23 cellular contexts compared by ENCODE assay signal in genomic region chr12:57323402-57323801, GRCh38.
"Had no signal": no experiment of that assay in that cellular context is flagged by ENCODE, and none has a peak within 500 bp of the region (broad histone marks: within the 10 kb centered on the region; RNA-seq: fewer than 3 reads in every experiment).

No MANE protein-coding gene starts in this region.

- H3K27ac ChIP-seq: ascending aorta had no signal

- FAIRE-seq: TTC549 had no signal

- H3K4me1 Mint-ChIP-seq: activated CD4-positive, alpha-beta memory T cell treated with anti-CD3 and anti-CD28 coated beads, Interleukin-2, amount 10 ng/mL, durations not matched to agents 7 days and 5 days; activated CD4-positive, alpha-beta T cell treated with anti-CD3 and anti-CD28 coated beads, Interleukin-2, amount 10 ng/mL, durations not matched to agents 7 days and 5 days; activated naive CD4-positive, alpha-beta T cell treated with anti-CD3 and anti-CD28 coated beads, Interleukin-2, amount 10 ng/mL, durations not matched to agents 7 days and 5 days had no signal

- H3K27me3 ChIP-seq: ascending aorta had no signal

- H3K4me1 ChIP-seq: ascending aorta had no signal

- H3K27me3 Mint-ChIP-seq: activated CD4-positive, alpha-beta memory T cell treated with anti-CD3 and anti-CD28 coated beads, Interleukin-2, amount 10 ng/mL, durations not matched to agents 7 days and 5 days; activated CD4-positive, alpha-beta T cell treated with anti-CD3 and anti-CD28 coated beads, Interleukin-2, amount 10 ng/mL, durations not matched to agents 7 days and 5 days; activated naive CD4-positive, alpha-beta T cell treated with anti-CD3 and anti-CD28 coated beads, Interleukin-2, amount 10 ng/mL, durations not matched to agents 7 days and 5 days; T-cell had no signal

- ATAC-seq: activated T-cell treated with anti-CD3 and anti-CD28 coated beads, Interleukin-2, amount 50 U/mL, for 72 hours; T-cell had no signal

- H3K9me3 Mint-ChIP-seq: activated CD4-positive, alpha-beta memory T cell treated with anti-CD3 and anti-CD28 coated beads, Interleukin-2, amount 10 ng/mL, durations not matched to agents 7 days and 5 days; activated CD4-positive, alpha-beta T cell treated with anti-CD3 and anti-CD28 coated beads, Interleukin-2, amount 10 ng/mL, durations not matched to agents 7 days and 5 days; activated naive CD4-positive, alpha-beta T cell treated with anti-CD3 and anti-CD28 coated beads, Interleukin-2, amount 10 ng/mL, durations not matched to agents 7 days and 5 days; activated T-cell treated with anti-CD3 and anti-CD28 coated beads, Interleukin-2, amount 50 U/mL, for 72 hours; activated T-helper 2 cell treated with anti-CD3 and anti-CD28 coated beads, Interferon-gamma antibody, Interleukin-2, Interleukin-4, amounts not matched to agents 10 μg/mL and 5 μg/mL and 100 μg/mL, durations not matched to agents 14 hours and 24 hours and 36 hours; T-cell had no signal

- H3K4me3 Mint-ChIP-seq: activated CD4-positive, alpha-beta memory T cell treated with anti-CD3 and anti-CD28 coated beads, Interleukin-2, amount 10 ng/mL, durations not matched to agents 7 days and 5 days; activated CD4-positive, alpha-beta T cell treated with anti-CD3 and anti-CD28 coated beads, Interleukin-2, amount 10 ng/mL, durations not matched to agents 7 days and 5 days; activated naive CD4-positive, alpha-beta T cell treated with anti-CD3 and anti-CD28 coated beads, Interleukin-2, amount 10 ng/mL, durations not matched to agents 7 days and 5 days; activated T-cell treated with anti-CD3 and anti-CD28 coated beads, Interleukin-2, amount 50 U/mL, for 72 hours; T-cell had no signal

- H3K9me3 ChIP-seq: ascending aorta had no signal

- DNase-seq: activated CD4-positive, alpha-beta memory T cell treated with anti-CD3 and anti-CD28 coated beads, Interleukin-2, amount 10 ng/mL, durations not matched to agents 7 days and 5 days; activated CD4-positive, alpha-beta T cell treated with anti-CD3 and anti-CD28 coated beads, Interleukin-2, amount 10 ng/mL, durations not matched to agents 7 days and 5 days; activated CD4-positive, CD25-positive, alpha-beta regulatory T cell; activated gamma-delta T cell treated with Interleukin-2 at 50 U/mL for 16 hours; activated naive CD4-positive, alpha-beta T cell treated with anti-CD3 and anti-CD28 coated beads, Interleukin-2, amount 10 ng/mL, durations not matched to agents 7 days and 5 days; activated T-cell treated with anti-CD3 and anti-CD28 coated beads for 4 hours; activated T-cell treated with anti-CD3 and anti-CD28 coated beads, Interleukin-2, amount 50 U/mL, for 72 hours; amniotic stem cell; Kasumi-1; NCI-H1048; NCI-H146; NCI-H187 treated with DMSO at 0.1 percent for 48 hours; NCI-H2081 treated with DMSO at 0.1 percent for 48 hours; NCI-H2227 treated with DMSO at 0.1 percent for 48 hours; NCI-H526; NCI-H774; SIG-M5; T-cell; T-helper 2 cell; T1000 had no signal

- H3K4me3 ChIP-seq: ascending aorta had no signal

- H3K27ac Mint-ChIP-seq: activated CD4-positive, alpha-beta memory T cell treated with anti-CD3 and anti-CD28 coated beads, Interleukin-2, amount 10 ng/mL, durations not matched to agents 7 days and 5 days; activated CD4-positive, alpha-beta T cell treated with anti-CD3 and anti-CD28 coated beads, Interleukin-2, amount 10 ng/mL, durations not matched to agents 7 days and 5 days; activated naive CD4-positive, alpha-beta T cell treated with anti-CD3 and anti-CD28 coated beads, Interleukin-2, amount 10 ng/mL, durations not matched to agents 7 days and 5 days; activated T-cell treated with anti-CD3 and anti-CD28 coated beads, Interleukin-2, amount 50 U/mL, for 72 hours; activated T-helper 2 cell treated with anti-CD3 and anti-CD28 coated beads, Interferon-gamma antibody, Interleukin-2, Interleukin-4, amounts not matched to agents 10 μg/mL and 5 μg/mL and 100 μg/mL, durations not matched to agents 14 hours and 24 hours and 36 hours; T-cell had no signal
